6 cellular contexts compared by ENCODE assay signal in the genomic region with DNA sequence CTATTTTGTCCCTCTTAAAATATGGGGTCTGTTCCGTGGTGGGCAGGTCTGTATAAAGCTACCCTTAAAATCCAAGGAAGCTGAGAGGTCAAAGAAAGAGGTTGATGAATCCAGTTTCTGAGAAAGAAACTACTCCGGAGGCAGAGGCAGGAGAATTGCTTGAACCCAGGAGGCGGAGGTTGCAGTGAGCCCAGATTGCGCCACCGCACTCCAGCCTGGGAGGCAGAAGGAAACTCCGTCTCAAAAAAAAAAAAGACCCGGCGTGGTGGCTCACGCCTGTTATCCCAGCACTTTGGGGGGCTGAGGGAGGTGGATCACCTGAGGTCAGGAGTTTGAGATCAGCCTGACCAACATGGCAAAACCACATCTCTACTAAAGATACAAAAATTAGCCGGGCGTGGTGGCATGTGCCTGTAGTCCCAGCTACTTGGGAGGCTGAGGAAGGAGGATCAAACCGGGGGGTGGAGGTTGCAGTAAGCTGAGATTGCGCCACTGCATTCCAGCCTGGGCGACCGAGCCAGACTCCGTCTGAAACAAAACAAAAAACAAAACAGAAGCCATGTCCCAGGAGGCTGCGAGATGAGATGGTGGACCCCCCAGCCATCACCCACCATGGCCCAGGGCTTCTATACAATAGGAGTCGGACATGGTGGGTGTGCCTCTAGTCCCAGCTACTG. TPM values are rescaled to one million over a fixed set of nuclear protein-coding genes. Genes with fewer than 3 reads are reported as not detected.
"Had no signal": no experiment of that assay in that cellular context is flagged by ENCODE, and none has a peak within 500 bp of the region (broad histone marks: within the 10 kb centered on the region; RNA-seq: fewer than 3 reads in every experiment).

No MANE protein-coding gene starts in this region.

RNA-seq across cellular contexts. Expression of gene INAVA, which starts 40.7 kb away (rescaled TPM):
- total RNA-seq: activated CD4-positive, alpha-beta T cell treated with anti-CD3 and anti-CD28 coated beads for 36 hours; activated CD4-positive, alpha-beta T cell treated with anti-CD3 and anti-CD28 coated beads, Interleukin-2, amount 10 ng/mL, durations not matched to agents 7 days and 5 days; activated T-cell treated with anti-CD3 and anti-CD28 coated beads, Interleukin-2, amount 50 U/mL, for 72 hours; ascending aorta; T-helper 1 cell treated with Interleukin-12 subunit alpha and Interleukin-12 subunit beta and Interleukin-4 antibody, amounts not matched to agents 30 ng/mL and 1 ng/mL, for 36 hours; T-helper 2 cell treated with Interferon-gamma antibody and Interleukin-4, amounts not matched to agents 100 ng/mL and 5 ng/mL, for 36 hours had no signal
